10 cellular contexts compared by ENCODE assay signal in the genomic region with DNA sequence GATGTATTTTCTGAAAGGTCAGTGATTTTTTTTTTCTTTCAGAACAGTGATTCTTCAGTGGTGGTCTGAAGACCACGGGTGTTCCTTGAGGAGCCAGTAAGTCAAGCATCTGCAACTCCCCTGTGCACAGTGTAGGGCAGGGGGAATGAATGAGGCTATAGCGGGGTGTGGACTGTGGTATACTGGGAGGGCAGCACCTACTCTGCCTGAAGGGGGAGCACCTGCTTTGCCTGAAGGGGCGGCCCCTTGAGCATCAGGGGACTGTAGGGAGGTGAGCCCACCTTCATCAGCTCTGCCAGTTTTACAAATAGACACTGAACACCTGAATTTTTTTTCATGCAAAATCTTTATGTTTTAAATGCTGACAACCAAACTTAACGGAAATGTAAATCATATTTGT.
DNase-seq lines count a peak whose midpoint lies in the region; ATAC-seq and TF ChIP-seq lines count a peak whose summit lies in the region.
"Had no signal": no experiment of that assay in that cellular context is flagged by ENCODE, and none has a peak within 500 bp of the region (broad histone marks: within the 10 kb centered on the region; RNA-seq: fewer than 3 reads in every experiment).

No MANE protein-coding gene starts in this region.

- no peaks in the 10 kb centered on the region for H3K36me3 ChIP-seq in skeletal muscle satellite cell (ENCODE audit: insufficient read depth, low read length)
- H3K36me3 ChIP-seq in spleen = no peaks in the 10 kb centered on the region
- H3K36me3 ChIP-seq: breast epithelium had no signal

- 73 to 91% (median 83%) methylated on average over 4 of the region's 4 CpGs for WGBS in spleen, 5 donors

- intact Hi-C loops in spleen (cut with DNase I; ENCODE audit: low total_unique reads) = no loop called here

- peak overlapping the region; percentile 12 for H3K9ac ChIP-seq in skeletal muscle satellite cell (ENCODE audit: low read depth, low read length)

- no peaks in the 10 kb centered on the region for H3K9me3 ChIP-seq in skeletal muscle satellite cell (replicated peaks; ENCODE audit: low read length)
- H3K9me3 ChIP-seq in spleen = no peaks in the 10 kb centered on the region
- H3K9me3 ChIP-seq: breast epithelium, testis had no signal

- in situ Hi-C loops in astrocyte of the spinal cord (cut with HindIII; ENCODE audit: low sequenced_read_pairs) = no loop called here

- H3K4me1 ChIP-seq in skeletal muscle satellite cell (ENCODE audit: control insufficient read depth, insufficient read depth, low read length) (peaks cover 63% of the 10 kb centered on the region), spleen (peaks cover 13 to 91% (median 73%) of the 10 kb centered on the region in 6 donors), foreskin keratinocyte (peaks cover 5% of the 10 kb centered on the region)
- H3K4me1 ChIP-seq: breast epithelium, testis had no signal

- H3K4me3 ChIP-seq in GM12864 (ENCODE audit: low read depth, low read length) (no peak overlapping the region), astrocyte of the spinal cord (ENCODE audit: low read depth, low read length) (no peak overlapping the region), skeletal muscle satellite cell (ENCODE audit: low read length) (no peak overlapping the region), spleen (no peak overlapping the region)
- H3K4me3 ChIP-seq: breast epithelium, testis had no signal

- peak; percentile 59 for ATAC-seq in HG02870 (IDR thresholded peaks at IDR 0.05; ENCODE audit: unreplicated experiment)
- ATAC-seq in foreskin keratinocyte = no peak

- DNase-seq in GM12864 (ENCODE audit: low read depth) = no peak
- DNase-seq in astrocyte of the spinal cord (ENCODE audit: low read depth, low spot score) = no peak
- DNase-seq in spleen = no peak
- no peak for DNase-seq in inferior parietal cortex (ENCODE audit: extremely low spot score)
- DNase-seq in foreskin keratinocyte = no peak
- DNase-seq: SHP77 treated with DMSO at 0.1 percent for 48 hours, testis had no signal

- H3K4me2 ChIP-seq in skeletal muscle satellite cell (ENCODE audit: low read length) = peak overlapping the region; percentile 61

- H3K27me3 ChIP-seq in skeletal muscle satellite cell (ENCODE audit: control insufficient read depth, insufficient read depth, low read length) (no peaks in the 10 kb centered on the region), spleen (replicated peaks in 1 of 7) (no peaks in the 10 kb centered on the region), foreskin keratinocyte (no peaks in the 10 kb centered on the region)
- H3K27me3 ChIP-seq: breast epithelium, testis had no signal

- peak; percentile 71 for TF ChIP-seq CTCF in GM12864 (IDR thresholded peaks at IDR 0.05; ENCODE audit: low read depth, low read length, missing control alignments)
- peak; percentile 10 for TF ChIP-seq CTCF in astrocyte of the spinal cord (IDR thresholded peaks at IDR 0.05; ENCODE audit: low read depth, low read length)
- TF ChIP-seq CTCF in spleen (IDR thresholded peaks at IDR 0.05 in 8 of 11, conservative IDR thresholded peaks at IDR 0.05 in 3 of 11) = peak in 1 of 11 experiments; percentile 7
- no peak for TF ChIP-seq CTCF in foreskin keratinocyte (conservative IDR thresholded peaks at IDR 0.05)

- H3K27ac ChIP-seq in spleen = peak overlapping the region in 3 of 8 donors; percentile 60 to 84 (median 82)
- H3K27ac ChIP-seq in foreskin keratinocyte = no peak overlapping the region
- H3K27ac ChIP-seq: testis had no signal

- no peak for TF ChIP-seq POLR2A in spleen (IDR thresholded peaks at IDR 0.05)
